21 cellular contexts compared by ENCODE assay signal in genomic region chr2:83951378-83951947, GRCh38.
"Had no signal": no experiment of that assay in that cellular context is flagged by ENCODE, and none has a peak within 500 bp of the region (broad histone marks: within the 10 kb centered on the region; RNA-seq: fewer than 3 reads in every experiment).

No MANE protein-coding gene starts in this region.

- H3K4me1 Mint-ChIP-seq: memory B cell; mesothelial cell of epicardium; naive B cell; naive thymus-derived CD8-positive, alpha-beta T cell had no signal

- H3K27ac ChIP-seq: colonic mucosa, esophagus muscularis mucosa, foreskin keratinocyte, gastroesophageal sphincter, heart right ventricle, left lung had no signal

- H3K4me1 ChIP-seq: colonic mucosa, foreskin keratinocyte, heart right ventricle, left lung had no signal

- H3K36me3 ChIP-seq: colonic mucosa, esophagus muscularis mucosa, gastroesophageal sphincter, heart right ventricle, left lung had no signal

- H3K27me3 Mint-ChIP-seq: dendritic cell treated with granulocyte-macrophage colony-stimulating factor and Interleukin-4, amounts not matched to agents 40 ng/mL and 50 ng/mL, for 4 days; effector memory CD8-positive, alpha-beta T cell; memory B cell; naive B cell had no signal

- H3K4me3 ChIP-seq: colonic mucosa, esophagus muscularis mucosa, gastroesophageal sphincter, heart right ventricle, left lung, lung, mucosa of descending colon had no signal

- H3K9me3 Mint-ChIP-seq: dendritic cell treated with granulocyte-macrophage colony-stimulating factor and Interleukin-4, amounts not matched to agents 40 ng/mL and 50 ng/mL, for 4 days; endodermal cell; mesothelial cell of epicardium; naive thymus-derived CD8-positive, alpha-beta T cell had no signal

- H3K27ac Mint-ChIP-seq: dendritic cell treated with granulocyte-macrophage colony-stimulating factor and Interleukin-4, amounts not matched to agents 40 ng/mL and 50 ng/mL, for 4 days; effector memory CD8-positive, alpha-beta T cell; endodermal cell; memory B cell; mesothelial cell of epicardium; naive B cell; naive thymus-derived CD8-positive, alpha-beta T cell had no signal

- H3K27me3 ChIP-seq: colonic mucosa, esophagus muscularis mucosa, foreskin keratinocyte, gastroesophageal sphincter, heart right ventricle, left lung had no signal

- ATAC-seq: effector memory CD8-positive, alpha-beta T cell; foreskin keratinocyte; gastroesophageal sphincter; heart right ventricle; left cardiac atrium; left lung; left ventricle myocardium superior; mucosa of descending colon; naive thymus-derived CD8-positive, alpha-beta T cell had no signal

- H3K36me3 Mint-ChIP-seq: memory B cell; mesothelial cell of epicardium; naive B cell; naive thymus-derived CD8-positive, alpha-beta T cell had no signal

- DNase-seq: colonic mucosa; cortex of kidney; effector CD8-positive, alpha-beta T cell; effector memory CD8-positive, alpha-beta T cell; endodermal cell; foreskin keratinocyte; heart right ventricle; hippocampal formation; left cardiac atrium; left lung; left ventricle myocardium superior; mammary epithelial cell; mucosa of descending colon; naive B cell; naive thymus-derived CD8-positive, alpha-beta T cell had no signal

- H3K4me3 Mint-ChIP-seq: dendritic cell treated with granulocyte-macrophage colony-stimulating factor and Interleukin-4, amounts not matched to agents 40 ng/mL and 50 ng/mL, for 4 days; effector memory CD8-positive, alpha-beta T cell; endodermal cell; memory B cell; mesothelial cell of epicardium; naive B cell; naive thymus-derived CD8-positive, alpha-beta T cell had no signal

- H3K9me3 ChIP-seq: colonic mucosa, esophagus muscularis mucosa, gastroesophageal sphincter, heart right ventricle, left lung, mucosa of descending colon had no signal
